ENCODE assay signal across 1 cellular context in the genomic region with DNA sequence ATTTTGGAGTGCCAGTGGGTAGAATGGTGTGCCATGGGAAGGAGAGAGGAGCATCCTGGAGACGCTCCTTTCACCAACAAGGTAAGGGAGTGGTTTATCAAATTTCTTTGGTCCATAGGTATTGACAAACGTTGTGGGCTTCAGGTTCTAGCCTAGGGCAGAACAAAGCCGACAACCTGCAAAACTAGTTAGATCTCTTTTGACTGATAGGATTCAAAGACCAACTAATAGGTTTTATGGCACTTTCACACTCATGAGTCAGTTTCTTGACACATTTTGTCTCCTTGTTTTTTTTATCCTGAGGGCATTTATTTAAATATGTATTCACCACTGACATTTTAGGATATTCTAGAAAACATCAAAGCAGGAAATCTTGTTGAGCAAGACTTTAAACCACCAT.
TF ChIP-seq lines count a peak whose summit lies in the region.

No MANE protein-coding gene starts in this region.

TF ChIP-seq in HCT116, 20 proteins besides CTCF, POLR2A, EP300 and RAD21 (continued from another document):
- TF ChIP-seq, protein P1, sequence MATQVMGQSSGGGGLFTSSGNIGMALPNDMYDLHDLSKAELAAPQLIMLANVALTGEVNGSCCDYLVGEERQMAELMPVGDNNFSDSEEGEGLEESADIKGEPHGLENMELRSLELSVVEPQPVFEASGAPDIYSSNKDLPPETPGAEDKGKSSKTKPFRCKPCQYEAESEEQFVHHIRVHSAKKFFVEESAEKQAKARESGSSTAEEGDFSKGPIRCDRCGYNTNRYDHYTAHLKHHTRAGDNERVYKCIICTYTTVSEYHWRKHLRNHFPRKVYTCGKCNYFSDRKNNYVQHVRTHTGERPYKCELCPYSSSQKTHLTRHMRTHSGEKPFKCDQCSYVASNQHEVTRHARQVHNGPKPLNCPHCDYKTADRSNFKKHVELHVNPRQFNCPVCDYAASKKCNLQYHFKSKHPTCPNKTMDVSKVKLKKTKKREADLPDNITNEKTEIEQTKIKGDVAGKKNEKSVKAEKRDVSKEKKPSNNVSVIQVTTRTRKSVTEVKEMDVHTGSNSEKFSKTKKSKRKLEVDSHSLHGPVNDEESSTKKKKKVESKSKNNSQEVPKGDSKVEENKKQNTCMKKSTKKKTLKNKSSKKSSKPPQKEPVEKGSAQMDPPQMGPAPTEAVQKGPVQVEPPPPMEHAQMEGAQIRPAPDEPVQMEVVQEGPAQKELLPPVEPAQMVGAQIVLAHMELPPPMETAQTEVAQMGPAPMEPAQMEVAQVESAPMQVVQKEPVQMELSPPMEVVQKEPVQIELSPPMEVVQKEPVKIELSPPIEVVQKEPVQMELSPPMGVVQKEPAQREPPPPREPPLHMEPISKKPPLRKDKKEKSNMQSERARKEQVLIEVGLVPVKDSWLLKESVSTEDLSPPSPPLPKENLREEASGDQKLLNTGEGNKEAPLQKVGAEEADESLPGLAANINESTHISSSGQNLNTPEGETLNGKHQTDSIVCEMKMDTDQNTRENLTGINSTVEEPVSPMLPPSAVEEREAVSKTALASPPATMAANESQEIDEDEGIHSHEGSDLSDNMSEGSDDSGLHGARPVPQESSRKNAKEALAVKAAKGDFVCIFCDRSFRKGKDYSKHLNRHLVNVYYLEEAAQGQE (IDR thresholded peaks at IDR 0.05; ENCODE audit: low read depth), result no peak
- TF ChIP-seq MAX (IDR thresholded peaks at IDR 0.05), result peak; percentile 32; the same call in 1 of the 2 replicates
- TF ChIP-seq POLR2AphosphoS5 (IDR thresholded peaks at IDR 0.05; ENCODE audit: low read depth, low read length), result no peak
- peak; percentile 47 for TF ChIP-seq TCF7L2 (IDR thresholded peaks at IDR 0.05; ENCODE audit: borderline replicate concordance, extremely low read depth, insufficient read depth, insufficient read length)
- TF ChIP-seq SIN3A (IDR thresholded peaks at IDR 0.05; ENCODE audit: low read depth), result no peak
- TF ChIP-seq CEBPB (IDR thresholded peaks at IDR 0.05; ENCODE audit: low read depth), result peak; percentile 81
- TF ChIP-seq SP1 (IDR thresholded peaks at IDR 0.05; ENCODE audit: low read depth), result peak; percentile 62
- TF ChIP-seq EZH2 (IDR thresholded peaks at IDR 0.05), result no peak
- TF ChIP-seq EGR1 (IDR thresholded peaks at IDR 0.05; ENCODE audit: low read depth), result no peak
- TF ChIP-seq, protein P2, sequence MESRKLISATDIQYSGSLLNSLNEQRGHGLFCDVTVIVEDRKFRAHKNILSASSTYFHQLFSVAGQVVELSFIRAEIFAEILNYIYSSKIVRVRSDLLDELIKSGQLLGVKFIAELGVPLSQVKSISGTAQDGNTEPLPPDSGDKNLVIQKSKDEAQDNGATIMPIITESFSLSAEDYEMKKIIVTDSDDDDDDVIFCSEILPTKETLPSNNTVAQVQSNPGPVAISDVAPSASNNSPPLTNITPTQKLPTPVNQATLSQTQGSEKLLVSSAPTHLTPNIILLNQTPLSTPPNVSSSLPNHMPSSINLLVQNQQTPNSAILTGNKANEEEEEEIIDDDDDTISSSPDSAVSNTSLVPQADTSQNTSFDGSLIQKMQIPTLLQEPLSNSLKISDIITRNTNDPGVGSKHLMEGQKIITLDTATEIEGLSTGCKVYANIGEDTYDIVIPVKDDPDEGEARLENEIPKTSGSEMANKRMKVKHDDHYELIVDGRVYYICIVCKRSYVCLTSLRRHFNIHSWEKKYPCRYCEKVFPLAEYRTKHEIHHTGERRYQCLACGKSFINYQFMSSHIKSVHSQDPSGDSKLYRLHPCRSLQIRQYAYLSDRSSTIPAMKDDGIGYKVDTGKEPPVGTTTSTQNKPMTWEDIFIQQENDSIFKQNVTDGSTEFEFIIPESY (IDR thresholded peaks at IDR 0.05; ENCODE audit: extremely low read depth, insufficient replicate concordance, low read length), result no peak
